8 cellular contexts compared by ENCODE assay signal in genomic region chr17:29369831-29370735, GRCh38. TPM values are rescaled to one million over a fixed set of nuclear protein-coding genes. Genes with fewer than 3 reads are reported as not detected.
DNase-seq lines count a peak whose midpoint lies in the region; ATAC-seq, FAIRE-seq and TF ChIP-seq lines count a peak whose summit lies in the region.

No MANE protein-coding gene starts in this region.

- FAIRE-seq in kidney (lab: Jason Lieb, UNC): peak; percentile 76

- H3K9me3 Mint-ChIP-seq in Caco-2 (ENCODE audit: unreplicated experiment): no peaks in the 10 kb centered on the region

- no peaks in the 10 kb centered on the region for H3K27me3 Mint-ChIP-seq in Caco-2 (ENCODE audit: insufficient read depth, unreplicated experiment)

- no peaks in the 10 kb centered on the region for H3K9me3 ChIP-seq in Caco-2
- H3K9me3 ChIP-seq in kidney (ENCODE audit: control insufficient read depth in 1 of 2, low read length in 2 of 2): no peaks in the 10 kb centered on the region

- H3K4me3 ChIP-seq in Caco-2 (ENCODE audit: low read depth, low read length) (peak overlapping the region; percentile 17; the same call in 1 of the 2 replicates), kidney (ENCODE audit: low read length in 2 of 2) (peak overlapping the region; percentile 9 to 58)

- H3K4me3 Mint-ChIP-seq in Caco-2 (ENCODE audit: unreplicated experiment): no peak overlapping the region

- peaks cover 14% of the 10 kb centered on the region for H3K4me1 Mint-ChIP-seq in Caco-2 (ENCODE audit: low read depth, unreplicated experiment)

- ATAC-seq in HG02763 (IDR thresholded peaks at IDR 0.05; ENCODE audit: unreplicated experiment): peak; percentile 53
- no peak for ATAC-seq in HG03442 (IDR thresholded peaks at IDR 0.05; ENCODE audit: unreplicated experiment)

- peak; percentile 73 to 79 for DNase-seq in Caco-2
- DNase-seq in NCI-H345 (lab: John Stamatoyannopoulos, UW): peak; percentile 65
- DNase-seq in activated CD4-positive, CD25-positive, alpha-beta regulatory T cell (lab: John Stamatoyannopoulos, UW): peak in 3 of 4 experiments; percentile 4 to 40 (median 32)
- DNase-seq in cerebellum (ENCODE audit: low spot score): peak; percentile 76
- DNase-seq in kidney: no peak
- peak in 2 of 3 donors; percentile 7 to 28 for DNase-seq in stimulated activated CD4-positive, alpha-beta T cell treated with anti-CD3 and anti-CD28 coated beads, Interleukin-12 subunit alpha, Interleukin-12 subunit beta, amount 100 ng/mL, for 48 hours (ENCODE audit: low read depth in 2 of 3, low spot score in 1 of 3)

- BruUV-seq in Caco-2 (replicated peaks; lab: Mats Ljungman, UMichigan): no TSS peak

- H3K9ac ChIP-seq in kidney (ENCODE audit: low read length in 2 of 2): peak overlapping the region in 1 of 2 donors; percentile 20

- CTCF ChIA-PET in Caco-2 (lab: Charles Lee): interaction anchor here (0.5 to 2.0 kb wide), 43 partner anchors 8 to 723 kb away, joined by 3 to 43 read pairs (median 5); partner anchors contain the start of genes ABHD15, ANKRD13B, GIT1 and MYO18A

- H3K27ac Mint-ChIP-seq in Caco-2 (ENCODE audit: unreplicated experiment): no peak overlapping the region

- TF ChIP-seq CTCF in Caco-2 (IDR thresholded peaks at IDR 0.05; ENCODE audit: insufficient read depth in 1 of 2, low read depth in 1 of 2, low read length in 1 of 2, severe bottlenecking in 1 of 2, unreplicated experiment in 1 of 2) (peak; percentile 77 to 81), kidney (IDR thresholded peaks at IDR 0.05; ENCODE audit: borderline replicate concordance, extremely low read depth, insufficient read depth) (peak; percentile 85)

- peak overlapping the region in 1 of 2 donors; percentile 51 for H3K27ac ChIP-seq in kidney (ENCODE audit: low read depth in 2 of 2, low read length in 2 of 2)

- POLR2A ChIA-PET in Caco-2 (lab: Charles Lee): interaction anchor here (0.6 to 1.3 kb wide), 4 partner anchors 20 to 857 kb away, joined by 4 to 9 read pairs (median 6); partner anchors contain the start of genes NUFIP2 and TAOK1

- no peaks in the 10 kb centered on the region for H3K27me3 ChIP-seq in Caco-2 (replicated peaks; ENCODE audit: control insufficient read depth, insufficient read depth, low read length)

- H3K36me3 ChIP-seq in Caco-2 (ENCODE audit: control insufficient read depth, insufficient read depth, low read length) (no peaks in the 10 kb centered on the region), kidney (ENCODE audit: control insufficient read depth in 1 of 2, insufficient read depth in 2 of 2, low read length in 2 of 2) (no peaks in the 10 kb centered on the region)

- no peaks in the 10 kb centered on the region for H3K36me3 Mint-ChIP-seq in Caco-2 (ENCODE audit: insufficient read depth, unreplicated experiment)

- H3K4me1 ChIP-seq in Caco-2 (no peaks in the 10 kb centered on the region; the same call in 1 of the 2 replicates), kidney (ENCODE audit: control insufficient read depth in 1 of 2, insufficient read depth in 1 of 2, low read depth in 1 of 2, low read length in 2 of 2) (no peaks in the 10 kb centered on the region)

- intact Hi-C loops in Caco-2 (cut with micrococcal nuclease; ENCODE audit: unreplicated experiment): loop anchor here (1.0 kb wide), 2 partner anchors 167 to 221 kb away; no protein-coding TSS in a partner anchor
- intact Hi-C loops in kidney (cut with DNase I): loop anchor here (10.0 kb wide), 1 partner anchor 165 kb away; no protein-coding TSS in a partner anchor

RNA-seq across cellular contexts. Expression of gene TAOK1, which starts 20.1 kb away (rescaled TPM):
- total RNA-seq in Caco-2 (2022) (87.7 and 93.1 TPM in 2 replicates), cerebellum (131 TPM), kidney (74.9 TPM)
- polyA plus RNA-seq in kidney (ENCODE audit: insufficient read depth, low read depth, low replicate concordance): 5.0 TPM
